9 cellular contexts compared by ENCODE assay signal in the genomic region with DNA sequence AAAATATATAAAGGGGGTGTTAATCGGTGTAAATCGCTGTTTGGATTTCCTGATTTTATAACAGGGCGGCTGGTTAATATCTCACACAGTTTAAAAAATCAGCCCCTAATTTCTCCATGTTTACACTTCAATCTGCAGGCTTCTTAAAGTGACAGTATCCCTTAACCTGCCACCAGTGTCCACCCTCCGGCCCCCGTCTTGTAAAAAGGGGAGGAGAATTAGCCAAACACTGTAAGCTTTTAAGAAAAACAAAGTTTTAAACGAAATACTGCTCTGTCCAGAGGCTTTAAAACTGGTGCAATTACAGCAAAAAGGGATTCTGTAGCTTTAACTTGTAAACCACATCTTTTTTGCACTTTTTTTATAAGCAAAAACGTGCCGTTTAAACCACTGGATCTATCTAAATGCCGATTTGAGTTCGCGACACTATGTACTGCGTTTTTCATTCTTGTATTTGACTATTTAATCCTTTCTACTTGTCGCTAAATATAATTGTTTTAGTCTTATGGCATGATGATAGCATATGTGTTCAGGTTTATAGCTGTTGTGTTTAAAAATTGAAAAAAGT. TPM values are rescaled to one million over a fixed set of nuclear protein-coding genes. Genes with fewer than 3 reads are reported as not detected.
A peak's percentile ranks its signal among the peaks of the same experiment; 100 is the strongest.
DNase-seq lines count a peak whose midpoint lies in the region; ATAC-seq and TF ChIP-seq lines count a peak whose summit lies in the region.
"Had no signal": no experiment of that assay in that cellular context is flagged by ENCODE, and none has a peak within 500 bp of the region (broad histone marks: within the 10 kb centered on the region; RNA-seq: fewer than 3 reads in every experiment).

No MANE protein-coding gene starts in this region.

- peaks cover 25% of the 10 kb centered on the region for H3F3A ChIP-seq in Loucy (ENCODE audit: low read depth)

- peaks cover 0 to 33% (median 7%) of the 10 kb centered on the region in 11 experiments; a peak in 13 of 22 replicates for H3K9me3 ChIP-seq in BLaER1 treated with 17β-estradiol and CSF1 and Interleukin-3, amounts not matched to agents 10 nM and 100 nM (replicated peaks in 1 of 11)
- H3K9me3 ChIP-seq in Loucy (ENCODE audit: insufficient read depth, low read depth, low read length) (no peaks in the 10 kb centered on the region), duodenal mucosa (ENCODE audit: control insufficient read depth in 1 of 2, low read length in 2 of 2) (no peaks in the 10 kb centered on the region)
- no peaks in the 10 kb centered on the region for H3K9me3 ChIP-seq in naive thymus-derived CD4-positive, alpha-beta T cell (ENCODE audit: control insufficient read depth in 2 of 3, low read length in 3 of 3)

- peak overlapping the region; percentile 76 to 99 (median 97); a peak in 21 of 22 replicates for H3K27ac ChIP-seq in BLaER1 treated with 17β-estradiol and CSF1 and Interleukin-3, amounts not matched to agents 10 nM and 100 nM
- no peak overlapping the region for H3K27ac ChIP-seq in duodenal mucosa (ENCODE audit: low read depth, low read length)
- no peak overlapping the region for H3K27ac ChIP-seq in naive thymus-derived CD4-positive, alpha-beta T cell (ENCODE audit: low read depth, low read length)

- H3K27ac Mint-ChIP-seq in naive thymus-derived CD4-positive, alpha-beta T cell: peak overlapping the region in 4 of 9 donors; percentile 38 to 73 (median 57)

- no peaks in the 10 kb centered on the region for H3K27me3 ChIP-seq in BLaER1 treated with 17β-estradiol and CSF1 and Interleukin-3, amounts not matched to agents 10 nM and 100 nM
- H3K27me3 ChIP-seq in Loucy (ENCODE audit: insufficient read depth, low read length, poor library complexity, severe bottlenecking) (peaks cover 44% of the 10 kb centered on the region), duodenal mucosa (ENCODE audit: control insufficient read depth in 1 of 2, insufficient read depth in 2 of 2, low read length in 2 of 2) (no peaks in the 10 kb centered on the region)
- H3K27me3 ChIP-seq in naive thymus-derived CD4-positive, alpha-beta T cell (ENCODE audit: control insufficient read depth in 2 of 2, insufficient read depth in 2 of 2, low read length in 2 of 2): peaks cover 10 to 41% of the 10 kb centered on the region in 2 donors

- CTCF ChIA-PET in naive thymus-derived CD4-positive, alpha-beta T cell (lab: Charles Lee): interaction anchor here (0.7 to 2.3 kb wide), 2 partner anchors 9 to 20 kb away, joined by 3 to 9 read pairs; no protein-coding TSS in a partner anchor

- peaks cover 97% of the 10 kb centered on the region for H3K79me2 ChIP-seq in Loucy (ENCODE audit: insufficient read depth, low read length)

- no peaks in the 10 kb centered on the region for H3K9me2 ChIP-seq in Loucy (replicated peaks; ENCODE audit: low read depth, low read length)

- peaks cover 0 to 67% (median 56%) of the 10 kb centered on the region in 11 experiments; a peak in 17 of 22 replicates for H4K20me1 ChIP-seq in BLaER1 treated with 17β-estradiol and CSF1 and Interleukin-3, amounts not matched to agents 10 nM and 100 nM
- peaks cover 67% of the 10 kb centered on the region for H4K20me1 ChIP-seq in Loucy (ENCODE audit: insufficient read depth, low read length, poor library complexity, severe bottlenecking)

- peak in 2 of 9 donors; percentile 8 to 9 for DNase-seq in naive thymus-derived CD4-positive, alpha-beta T cell
- DNase-seq in AML-193 (lab: John Stamatoyannopoulos, UW) (no peak), NCI-H345 (lab: John Stamatoyannopoulos, UW) (no peak)
- DNase-seq in activated CD4-positive, alpha-beta T cell treated with anti-CD3 and anti-CD28 coated beads for 48 hours: no peak

- ATAC-seq in naive thymus-derived CD4-positive, alpha-beta T cell: no peak
- ATAC-seq in HG03460 (IDR thresholded peaks at IDR 0.05; ENCODE audit: unreplicated experiment): no peak

- H3K4me3 ChIP-seq in BLaER1 treated with 17β-estradiol and CSF1 and Interleukin-3, amounts not matched to agents 10 nM and 100 nM: peak overlapping the region; percentile 85 to 99 (median 94)
- H3K4me3 ChIP-seq in Loucy (ENCODE audit: low read length, poor library complexity, severe bottlenecking): peak overlapping the region; percentile 94
- peak overlapping the region; percentile 81 to 95 for H3K4me3 ChIP-seq in duodenal mucosa (ENCODE audit: low read depth in 1 of 2, low read length in 2 of 2)
- H3K4me3 ChIP-seq in naive thymus-derived CD4-positive, alpha-beta T cell (ENCODE audit: low read length): peak overlapping the region; percentile 19
- H3K4me3 ChIP-seq: lung had no signal

- no peak overlapping the region for H2AFZ ChIP-seq in Loucy (ENCODE audit: low read length)

- POLR2A ChIA-PET in naive thymus-derived CD4-positive, alpha-beta T cell (lab: Charles Lee): interaction anchor here (0.5 to 0.8 kb wide), 2 partner anchors 544 to 1140 kb away, joined by 4 to 7 read pairs; no protein-coding TSS in a partner anchor

- peaks cover 29 to 53% (median 45%) of the 10 kb centered on the region in 10 experiments for H3K4me1 ChIP-seq in BLaER1 treated with 17β-estradiol and CSF1 and Interleukin-3, amounts not matched to agents 10 nM and 100 nM
- H3K4me1 ChIP-seq in Loucy (ENCODE audit: insufficient read depth, low read length, poor library complexity, severe bottlenecking) (peaks cover 45% of the 10 kb centered on the region), duodenal mucosa (ENCODE audit: control insufficient read depth in 1 of 2, insufficient read depth in 2 of 2, low read length in 2 of 2) (peaks cover 10 to 20% of the 10 kb centered on the region in 2 donors)
- peaks cover 18 to 21% of the 10 kb centered on the region in 2 donors for H3K4me1 ChIP-seq in naive thymus-derived CD4-positive, alpha-beta T cell (ENCODE audit: control insufficient read depth in 2 of 2, insufficient read depth in 2 of 2, low read length in 2 of 2)

- H3K4me1 Mint-ChIP-seq in naive thymus-derived CD4-positive, alpha-beta T cell: peaks cover 12 to 35% (median 29%) of the 10 kb centered on the region in 7 donors

- peaks cover 0 to 5% (median 0%) of the 10 kb centered on the region in 5 donors for H3K36me3 Mint-ChIP-seq in naive thymus-derived CD4-positive, alpha-beta T cell

- peaks cover 0 to 76% (median 58%) of the 10 kb centered on the region in 11 experiments; a peak in 16 of 22 replicates for H3K36me3 ChIP-seq in BLaER1 treated with 17β-estradiol and CSF1 and Interleukin-3, amounts not matched to agents 10 nM and 100 nM
- H3K36me3 ChIP-seq in Loucy (ENCODE audit: insufficient read depth, low read length): peaks cover 44% of the 10 kb centered on the region
- H3K36me3 ChIP-seq in duodenal mucosa (ENCODE audit: control insufficient read depth in 1 of 2, insufficient read depth in 2 of 2, low read length in 2 of 2): peaks cover 0 to 3% of the 10 kb centered on the region in 2 donors
- H3K36me3 ChIP-seq in naive thymus-derived CD4-positive, alpha-beta T cell (ENCODE audit: control insufficient read depth in 2 of 3, insufficient read depth in 3 of 3, low read length in 3 of 3): no peaks in the 10 kb centered on the region

- peaks cover 43 to 59% (median 53%) of the 10 kb centered on the region in 5 donors for H3K27me3 Mint-ChIP-seq in naive thymus-derived CD4-positive, alpha-beta T cell

- peak overlapping the region in 8 of 10 donors; percentile 45 to 92 (median 72) for H3K4me3 Mint-ChIP-seq in naive thymus-derived CD4-positive, alpha-beta T cell

- peak overlapping the region; percentile 85 to 96 (median 90) for H3K4me2 ChIP-seq in BLaER1 treated with 17β-estradiol and CSF1 and Interleukin-3, amounts not matched to agents 10 nM and 100 nM
- H3K4me2 ChIP-seq in Loucy (ENCODE audit: low read depth, low read length, poor library complexity, severe bottlenecking): peak overlapping the region; percentile 92

- intact Hi-C loops in naive thymus-derived CD4-positive, alpha-beta T cell (cut with micrococcal nuclease): loop anchor here (1.0 to 5.0 kb wide), 5 partner anchors 8 to 551 kb away; no protein-coding TSS in a partner anchor

- no peak for TF ChIP-seq CTCF in Loucy (conservative IDR thresholded peaks at IDR 0.05; ENCODE audit: low read length)

- H3K9me3 Mint-ChIP-seq in naive thymus-derived CD4-positive, alpha-beta T cell: peaks cover 0 to 6% (median 0%) of the 10 kb centered on the region in 11 donors

- peak overlapping the region; percentile 89 to 99 (median 98) for H3K9ac ChIP-seq in BLaER1 treated with 17β-estradiol and CSF1 and Interleukin-3, amounts not matched to agents 10 nM and 100 nM
- H3K9ac ChIP-seq in Loucy (ENCODE audit: low read depth, low read length, poor library complexity, severe bottlenecking) (peak overlapping the region; percentile 98), duodenal mucosa (ENCODE audit: low read depth in 1 of 2, low read length in 2 of 2) (peak overlapping the region in 1 of 2 donors; percentile 72)

RNA-seq across cellular contexts. Expression of gene SOX4, which starts 4.2 kb away (rescaled TPM):
- 10 to 100 TPM in 1 of 5 experiments, 1 to 10 TPM in 3, under 1 TPM in 1; 0.73 to 11.0 (median 1.4) TPM for total RNA-seq in naive thymus-derived CD4-positive, alpha-beta T cell
- polyA plus RNA-seq in naive thymus-derived CD4-positive, alpha-beta T cell: 1 to 10 TPM; 1.0 to 1.5 TPM

Comparison
In these comparisons a context has a peak if more than half of its experiments do, and no peak if none do; other contexts are left out.
1. H3K27ac ChIP-seq: peak in BLaER1 treated with 17β-estradiol and CSF1 and Interleukin-3, amounts not matched to agents 10 nM and 100 nM (11 of 11); none in duodenal mucosa (single experiment) and naive thymus-derived CD4-positive, alpha-beta T cell (single experiment).
2. H3K4me3 ChIP-seq: peak in every context shown above with its lines; median percentile 94 in BLaER1 treated with 17β-estradiol and CSF1 and Interleukin-3, amounts not matched to agents 10 nM and 100 nM; 94 in Loucy; 88 in duodenal mucosa; 19 in naive thymus-derived CD4-positive, alpha-beta T cell.